8 cellular contexts compared by ENCODE assay signal in the genomic region with DNA sequence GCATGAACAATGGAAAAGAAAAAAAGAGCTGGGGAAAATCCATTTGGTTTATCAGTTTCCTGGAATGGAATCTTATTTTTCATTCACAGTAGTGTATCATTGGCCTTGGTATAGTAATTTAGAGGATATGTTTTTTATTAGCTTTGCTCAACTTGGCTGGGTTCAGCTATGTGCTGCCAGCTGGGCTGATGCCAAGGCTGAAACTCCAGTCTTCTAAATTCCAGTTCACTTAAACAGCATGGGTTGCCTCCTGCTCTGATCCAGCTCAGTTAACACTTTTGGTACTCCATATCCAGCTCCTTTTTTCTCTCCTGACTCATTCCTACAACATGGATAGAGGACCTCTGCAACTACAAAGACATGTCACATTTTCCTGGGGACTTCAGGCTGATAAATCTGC.
DNase-seq lines count a peak whose midpoint lies in the region; ATAC-seq and TF ChIP-seq lines count a peak whose summit lies in the region.

No MANE protein-coding gene starts in this region.

- peaks cover 18% of the 10 kb centered on the region for H3K4me1 ChIP-seq in testis

- TF ChIP-seq POLR2A in testis (IDR thresholded peaks at IDR 0.05), result no peak

- in situ Hi-C loops in brain microvascular endothelial cell (cut with HindIII; ENCODE audit: low pct_ligation_motif_present, low sequenced_read_pairs), result no loop called here

- no peak overlapping the region for H3K4me3 ChIP-seq in brain microvascular endothelial cell (ENCODE audit: low read depth, low read length)
- no peak overlapping the region for H3K4me3 ChIP-seq in testis

- intact Hi-C loops in testis (cut with DNase I; ENCODE audit: low total_unique reads), result no loop called here

- no peak for ATAC-seq in HG03469 (IDR thresholded peaks at IDR 0.05; ENCODE audit: unreplicated experiment)

- no peak overlapping the region for H3K27ac ChIP-seq in brain microvascular endothelial cell
- H3K27ac ChIP-seq in testis, result no peak overlapping the region

- H3K27me3 ChIP-seq in brain microvascular endothelial cell (replicated peaks), result no peaks in the 10 kb centered on the region
- H3K27me3 ChIP-seq in testis, result no peaks in the 10 kb centered on the region

- no peaks in the 10 kb centered on the region for H3K9me3 ChIP-seq in testis

- TF ChIP-seq CTCF in brain microvascular endothelial cell (IDR thresholded peaks at IDR 0.05; ENCODE audit: low read depth, low read length, missing control alignments) (no peak), testis (IDR thresholded peaks at IDR 0.05) (no peak)

- DNase-seq in HS-27A (ENCODE audit: low read depth), result peak; percentile 64
- DNase-seq in brain microvascular endothelial cell, result peak; percentile 76
- DNase-seq in iris pigment epithelial cell (ENCODE audit: low read depth), result peak; percentile 95
- peak; percentile 87 for DNase-seq in testis
- DNase-seq in NCI-H2227 (lab: John Stamatoyannopoulos, UW; ENCODE audit: unreplicated experiment), result no peak
- no peak for DNase-seq in mesenteric fat pad (ENCODE audit: low spot score)
- no peak for DNase-seq in RKO (ENCODE audit: low spot score)

- H3K36me3 ChIP-seq in brain microvascular endothelial cell (replicated peaks) (no peaks in the 10 kb centered on the region), testis (ENCODE audit: low read depth, missing control alignments) (no peaks in the 10 kb centered on the region)

Comparison
In these comparisons a context has a peak if more than half of its experiments do, and no peak if none do; other contexts are left out.
1. DNase-seq: peak in HS-27A (single experiment), brain microvascular endothelial cell (single experiment), iris pigment epithelial cell (single experiment) and testis (single experiment); none in NCI-H2227 (single experiment), mesenteric fat pad (single experiment) and RKO (single experiment).